ENCODE assay signal across 3 cellular contexts in the genomic region with DNA sequence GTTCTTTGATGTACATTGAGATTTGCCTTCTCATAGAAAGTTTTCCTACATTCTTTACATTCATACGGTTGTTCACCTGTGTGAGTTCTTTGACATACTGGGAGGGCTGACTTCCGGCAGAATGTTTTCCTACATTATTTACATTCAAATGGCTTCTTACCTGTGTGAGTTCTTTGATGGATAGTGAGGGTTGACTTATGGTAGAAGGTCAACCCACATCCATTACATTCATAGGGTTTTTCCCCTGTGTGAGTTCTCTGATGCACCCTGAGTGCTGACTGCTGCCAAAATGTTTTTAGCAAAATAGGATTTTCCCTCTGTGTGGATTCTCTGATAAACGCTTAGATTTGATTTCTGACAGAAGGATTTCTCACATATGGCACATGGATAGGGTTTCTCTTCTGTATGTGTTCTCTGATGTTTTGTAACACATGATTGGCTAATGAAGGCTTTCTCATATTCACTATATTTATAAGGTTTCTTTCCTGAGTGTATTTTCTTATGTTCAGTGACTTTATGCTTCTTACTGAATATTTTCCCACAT.
TF ChIP-seq lines count a peak whose summit lies in the region.

No MANE protein-coding gene starts in this region.

TF ChIP-seq in liver, 16 proteins besides CTCF, POLR2A, EP300 and RAD21:
- TF ChIP-seq TAF1 (conservative IDR thresholded peaks at IDR 0.05) (no peak), GABPA (IDR thresholded peaks at IDR 0.05 in 1 of 2, conservative IDR thresholded peaks at IDR 0.05 in 1 of 2) (no peak), EGR1 (IDR thresholded peaks at IDR 0.05; ENCODE audit: low read depth in 2 of 2) (no peak), RXRA (IDR thresholded peaks at IDR 0.05) (no peak), FOXA1 (IDR thresholded peaks at IDR 0.05) (no peak), NR2F2 (IDR thresholded peaks at IDR 0.05) (no peak), HNF4A (conservative IDR thresholded peaks at IDR 0.05) (no peak)
- TF ChIP-seq, protein P1, sequence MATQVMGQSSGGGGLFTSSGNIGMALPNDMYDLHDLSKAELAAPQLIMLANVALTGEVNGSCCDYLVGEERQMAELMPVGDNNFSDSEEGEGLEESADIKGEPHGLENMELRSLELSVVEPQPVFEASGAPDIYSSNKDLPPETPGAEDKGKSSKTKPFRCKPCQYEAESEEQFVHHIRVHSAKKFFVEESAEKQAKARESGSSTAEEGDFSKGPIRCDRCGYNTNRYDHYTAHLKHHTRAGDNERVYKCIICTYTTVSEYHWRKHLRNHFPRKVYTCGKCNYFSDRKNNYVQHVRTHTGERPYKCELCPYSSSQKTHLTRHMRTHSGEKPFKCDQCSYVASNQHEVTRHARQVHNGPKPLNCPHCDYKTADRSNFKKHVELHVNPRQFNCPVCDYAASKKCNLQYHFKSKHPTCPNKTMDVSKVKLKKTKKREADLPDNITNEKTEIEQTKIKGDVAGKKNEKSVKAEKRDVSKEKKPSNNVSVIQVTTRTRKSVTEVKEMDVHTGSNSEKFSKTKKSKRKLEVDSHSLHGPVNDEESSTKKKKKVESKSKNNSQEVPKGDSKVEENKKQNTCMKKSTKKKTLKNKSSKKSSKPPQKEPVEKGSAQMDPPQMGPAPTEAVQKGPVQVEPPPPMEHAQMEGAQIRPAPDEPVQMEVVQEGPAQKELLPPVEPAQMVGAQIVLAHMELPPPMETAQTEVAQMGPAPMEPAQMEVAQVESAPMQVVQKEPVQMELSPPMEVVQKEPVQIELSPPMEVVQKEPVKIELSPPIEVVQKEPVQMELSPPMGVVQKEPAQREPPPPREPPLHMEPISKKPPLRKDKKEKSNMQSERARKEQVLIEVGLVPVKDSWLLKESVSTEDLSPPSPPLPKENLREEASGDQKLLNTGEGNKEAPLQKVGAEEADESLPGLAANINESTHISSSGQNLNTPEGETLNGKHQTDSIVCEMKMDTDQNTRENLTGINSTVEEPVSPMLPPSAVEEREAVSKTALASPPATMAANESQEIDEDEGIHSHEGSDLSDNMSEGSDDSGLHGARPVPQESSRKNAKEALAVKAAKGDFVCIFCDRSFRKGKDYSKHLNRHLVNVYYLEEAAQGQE (IDR thresholded peaks at IDR 0.05): no peak

TF ChIP-seq in HepG2, 621 proteins besides CTCF, POLR2A, EP300 and RAD21:
- no peak for TF ChIP-seq ARNT (IDR thresholded peaks at IDR 0.05)
- no peak for TF ChIP-seq KIAA2018 (CRISPR knock-in tag; IDR thresholded peaks at IDR 0.05; ENCODE audit: borderline replicate concordance)
- TF ChIP-seq ZBTB21 (CRISPR knock-in tag; IDR thresholded peaks at IDR 0.05): no peak
- no peak for TF ChIP-seq ZNF883 (CRISPR knock-in tag; IDR thresholded peaks at IDR 0.05; ENCODE audit: not compliant biosample characterization)
- no peak for TF ChIP-seq ZNF350 (CRISPR knock-in tag; IDR thresholded peaks at IDR 0.05; ENCODE audit: borderline replicate concordance, low read depth)
TF ChIP-seq in HepG2: peak in this region for 0.

TF ChIP-seq in K562, 482 proteins besides CTCF, POLR2A, EP300 and RAD21:
- TF ChIP-seq AFF1 (IDR thresholded peaks at IDR 0.05; ENCODE audit: low read depth in 1 of 2, partially characterized antibody in 2 of 2): no peak
- TF ChIP-seq ZNF274 (IDR thresholded peaks at IDR 0.05; ENCODE audit: borderline replicate concordance, low read depth, low read length): peak; percentile 69; the same call in 1 of the 2 replicates
- no peak for TF ChIP-seq ZNF3 (CRISPR knock-in tag; IDR thresholded peaks at IDR 0.05)
- TF ChIP-seq YBX1 (IDR thresholded peaks at IDR 0.05): no peak
